In genomic region chr14:55581011-55581806, GRCh38 we compare ENCODE assay signal across 1 cellular context.
TF ChIP-seq lines count a peak whose summit lies in the region.

No MANE protein-coding gene starts in this region.

TF ChIP-seq in H1, 55 proteins besides CTCF, POLR2A, EP300 and RAD21 (continued from another document):
- TF ChIP-seq EGR1 (IDR thresholded peaks at IDR 0.05; ENCODE audit: borderline replicate concordance, low read depth, low read length) (no peak), RBBP5 (IDR thresholded peaks at IDR 0.05; ENCODE audit: borderline replicate concordance, low read depth, low read length) (0 out of 2 replicates have a peak, but pooled peaks have one; percentile 21), TEAD4 (IDR thresholded peaks at IDR 0.05; ENCODE audit: low read depth, low read length) (no peak), TAF7 (optimal IDR thresholded peaks at IDR 0.05; ENCODE audit: borderline replicate concordance, low read depth, low read length) (no peak), RFX5 (IDR thresholded peaks at IDR 0.05; ENCODE audit: borderline replicate concordance, low read depth, low read length) (no peak), CHD2 (IDR thresholded peaks at IDR 0.05; ENCODE audit: low read length) (no peak), ASH2L (IDR thresholded peaks at IDR 0.05; ENCODE audit: low read length) (peak; percentile 94), HDAC2 (IDR thresholded peaks at IDR 0.05; ENCODE audit: borderline replicate concordance in 1 of 2, low read depth in 2 of 2, low read length in 2 of 2) (no peak; a peak in 1 of 4 replicates), CHD1 (IDR thresholded peaks at IDR 0.05; ENCODE audit: low read depth, low read length) (no peak), KDM5A (IDR thresholded peaks at IDR 0.05; ENCODE audit: low read length) (no peak), TBP (IDR thresholded peaks at IDR 0.05; ENCODE audit: low read depth, low read length) (no peak), TAF1 (IDR thresholded peaks at IDR 0.05; ENCODE audit: low read depth, low read length) (0 out of 2 replicates have a peak, but pooled peaks have one; percentile 9), GTF2F1 (IDR thresholded peaks at IDR 0.05; ENCODE audit: borderline replicate concordance, low read depth, low read length) (no peak)
